In the genomic region with DNA sequence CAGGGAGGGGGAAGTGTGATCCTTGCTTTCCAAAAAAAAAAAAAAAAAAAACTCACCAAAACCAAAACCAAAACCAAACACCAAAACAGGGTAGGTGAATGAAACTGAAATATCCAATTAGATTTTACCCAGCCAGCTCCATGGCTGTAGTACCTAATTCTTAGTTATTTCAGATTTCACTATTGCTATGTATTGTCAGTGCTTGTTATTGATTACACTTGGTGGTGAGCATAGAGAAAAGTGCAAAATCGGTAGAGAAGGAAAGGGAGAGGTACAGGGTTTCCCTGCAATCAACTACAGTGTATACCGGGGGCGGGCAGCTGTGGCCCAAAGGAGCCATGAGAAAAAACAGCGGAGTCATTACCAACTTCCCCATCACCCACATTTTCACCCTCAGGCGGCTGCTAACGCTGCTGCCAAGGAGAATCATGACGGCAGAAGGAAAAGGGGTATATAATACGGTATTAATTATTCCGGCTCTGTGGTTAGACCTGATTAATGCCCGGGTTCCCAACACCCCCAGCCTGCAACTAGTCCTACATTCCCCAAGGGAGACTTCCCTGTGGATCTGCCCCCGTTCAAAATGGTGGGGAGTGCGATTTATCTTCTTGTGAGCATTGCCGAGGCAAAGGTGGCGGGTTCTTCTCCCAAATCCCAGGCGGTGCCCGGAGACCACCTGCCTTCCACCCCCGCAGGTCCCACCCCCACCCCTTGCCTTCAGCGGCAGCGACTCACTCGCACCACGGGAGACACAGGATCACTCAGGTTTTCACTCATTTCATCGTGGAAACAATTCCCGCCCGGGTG, we compare ENCODE assay signal across 8 cellular contexts. TPM values are rescaled to one million over a fixed set of nuclear protein-coding genes. Genes with fewer than 3 reads are reported as not detected.
DNase-seq lines count a peak whose midpoint lies in the region; ATAC-seq, FAIRE-seq and TF ChIP-seq lines count a peak whose summit lies in the region.

Gene C6orf62 (minus strand): TSS at position 30 of the 807 bp plus-strand sequence. CDS start 486 bp downstream, outside the sequence.

- FAIRE-seq in GM19239 (lab: Jason Lieb, UNC), result peak; percentile 88

- peak within 1 kb of the TSS; percentile 99 for H3K27ac ChIP-seq in naive thymus-derived CD4-positive, alpha-beta T cell (ENCODE audit: low read depth, low read length)
- peak within 1 kb of the TSS; percentile 97 to 100 (median 99) for H3K27ac ChIP-seq in stomach

- peaks cover 3 to 32% (median 31%) of the 10 kb centered on the region in 5 donors for H3K36me3 Mint-ChIP-seq in naive thymus-derived CD4-positive, alpha-beta T cell

- peaks cover 6 to 31% (median 9%) of the 10 kb centered on the region in 3 experiments for H3K36me3 ChIP-seq in naive thymus-derived CD4-positive, alpha-beta T cell (ENCODE audit: control insufficient read depth in 2 of 3, insufficient read depth in 3 of 3, low read length in 3 of 3)
- H3K36me3 ChIP-seq in stomach, result peaks cover 20 to 29% (median 26%) of the 10 kb centered on the region in 4 donors

- H3K9me3 ChIP-seq in naive thymus-derived CD4-positive, alpha-beta T cell (ENCODE audit: control insufficient read depth in 2 of 3, low read length in 3 of 3), result no peaks in the 10 kb centered on the region
- H3K9me3 ChIP-seq in stomach, result no peaks in the 10 kb centered on the region

- peaks cover 45 to 46% of the 10 kb centered on the region in 2 donors for H3K4me1 ChIP-seq in naive thymus-derived CD4-positive, alpha-beta T cell (ENCODE audit: control insufficient read depth in 2 of 2, insufficient read depth in 2 of 2, low read length in 2 of 2)
- H3K4me1 ChIP-seq in stomach, result peaks cover 30 to 58% (median 46%) of the 10 kb centered on the region in 4 donors

- H3K27ac Mint-ChIP-seq in naive thymus-derived CD4-positive, alpha-beta T cell, result peak within 1 kb of the TSS; percentile 95 to 100 (median 99)

- ATAC-seq in esophagus mucosa, result no peak
- ATAC-seq in naive thymus-derived CD4-positive, alpha-beta T cell, result no peak

- peak within 1 kb of the TSS; percentile 93 to 97 (median 96) for H3K4me3 Mint-ChIP-seq in naive thymus-derived CD4-positive, alpha-beta T cell

- H3K4me1 Mint-ChIP-seq in naive thymus-derived CD4-positive, alpha-beta T cell, result peaks cover 34 to 67% (median 61%) of the 10 kb centered on the region in 7 donors

- 1% methylated on average over 24 of the region's 24 CpGs for WGBS in stomach, 5 donors

- CTCF ChIA-PET in naive thymus-derived CD4-positive, alpha-beta T cell (lab: Charles Lee), result interaction anchor here (0.7 to 0.9 kb wide), 4 partner anchors 11 to 308 kb away, joined by 3 to 6 read pairs (median 5); no protein-coding TSS in a partner anchor

- H3K27me3 Mint-ChIP-seq in naive thymus-derived CD4-positive, alpha-beta T cell, result peaks cover 0 to 2% (median 0%) of the 10 kb centered on the region in 5 donors

- peaks cover 0 to 6% (median 0%) of the 10 kb centered on the region in 11 donors for H3K9me3 Mint-ChIP-seq in naive thymus-derived CD4-positive, alpha-beta T cell

- TF ChIP-seq POLR2A in stomach (IDR thresholded peaks at IDR 0.05), result no peak

- H3K4me3 ChIP-seq in naive thymus-derived CD4-positive, alpha-beta T cell (ENCODE audit: low read length), result peak within 1 kb of the TSS; percentile 89
- H3K4me3 ChIP-seq in stomach, result peak within 1 kb of the TSS; percentile 77 to 95 (median 88)

- no peak for TF ChIP-seq EP300 in stomach (IDR thresholded peaks at IDR 0.05)

- DNase-seq in AG08396 (ENCODE audit: low spot score) (peak; percentile 29), GM19239 (ENCODE audit: insufficient read length, low spot score) (no peak), NOMO-1 treated with dmso at 0.1 percent for 144 hours (lab: John Stamatoyannopoulos, UW; ENCODE audit: unreplicated experiment) (peak; percentile 50), activated T-cell treated with anti-CD3 and anti-CD28 coated beads for 24 hours (ENCODE audit: low read depth) (peak; percentile 48), stomach (peak; percentile 40), GM19240 (ENCODE audit: insufficient read length, low spot score) (no peak)
- peak; percentile 19 to 64 (median 42) for DNase-seq in naive thymus-derived CD4-positive, alpha-beta T cell

- H3K27me3 ChIP-seq in naive thymus-derived CD4-positive, alpha-beta T cell (ENCODE audit: control insufficient read depth in 2 of 2, insufficient read depth in 2 of 2, low read length in 2 of 2), result no peaks in the 10 kb centered on the region
- H3K27me3 ChIP-seq in stomach, result no peaks in the 10 kb centered on the region

- TF ChIP-seq CTCF in stomach (IDR thresholded peaks at IDR 0.05), result no peak

- intact Hi-C loops in naive thymus-derived CD4-positive, alpha-beta T cell (cut with micrococcal nuclease), result loop anchor here (1.0 to 2.0 kb wide), 2 partner anchors 10 to 299 kb away; no protein-coding TSS in a partner anchor
- intact Hi-C loops in stomach (cut with DNase I; ENCODE audit: low total_unique reads), result no loop called here

- POLR2A ChIA-PET in naive thymus-derived CD4-positive, alpha-beta T cell (lab: Charles Lee), result interaction anchor here (0.6 to 3.9 kb wide), 14 partner anchors 8 to 295 kb away, joined by 3 to 38 read pairs (median 4); partner anchors contain the start of genes ACOT13 and TDP2

RNA-seq across cellular contexts. Expression of gene C6orf62, which starts in this region (rescaled TPM):
- 63.0 TPM for total RNA-seq in esophagus mucosa
- 100 to 1,000 TPM; 115 to 162 (median 135) TPM for total RNA-seq in naive thymus-derived CD4-positive, alpha-beta T cell
- polyA plus RNA-seq in naive thymus-derived CD4-positive, alpha-beta T cell, result 100 to 1,000 TPM; 102 to 130 TPM
- 10 to 100 TPM; 29.5 to 87.1 (median 66.5) TPM for total RNA-seq in stomach
- polyA plus RNA-seq in stomach, result 10 to 100 TPM; 34.5 to 40.8 (median 37.4) TPM

Comparison
In these comparisons a context has a peak if more than half of its experiments do, and no peak if none do; other contexts are left out.
1. DNase-seq: peak in AG08396 (single experiment), NOMO-1 treated with dmso at 0.1 percent for 144 hours (single experiment), activated T-cell treated with anti-CD3 and anti-CD28 coated beads for 24 hours (single experiment), naive thymus-derived CD4-positive, alpha-beta T cell (9 of 9) and stomach (single experiment); none in GM19239 (single experiment) and GM19240 (single experiment).